In genomic region chr1:23177438-23178380, GRCh38 we compare ENCODE assay signal across 8 cellular contexts. TPM values are rescaled to one million over a fixed set of nuclear protein-coding genes. Genes with fewer than 3 reads are reported as not detected.
A peak's percentile ranks its signal among the peaks of the same experiment; 100 is the strongest.
DNase-seq lines count a peak whose midpoint lies in the region; ATAC-seq and TF ChIP-seq lines count a peak whose summit lies in the region.

No MANE protein-coding gene starts in this region.

- H3K9me3 ChIP-seq in A673 (ENCODE audit: low read depth, low read length, poor library complexity, severe bottlenecking) (no peaks in the 10 kb centered on the region), tibial artery (no peaks in the 10 kb centered on the region)

- ATAC-seq in GM18498 (IDR thresholded peaks at IDR 0.05; ENCODE audit: unreplicated experiment): peak; percentile 60
- ATAC-seq in HG03432 (IDR thresholded peaks at IDR 0.05; ENCODE audit: unreplicated experiment): peak; percentile 83

- H3K4me3 Mint-ChIP-seq in nephron progenitor cell: peak overlapping the region; percentile 85

- H3K9me3 Mint-ChIP-seq in nephron progenitor cell: no peaks in the 10 kb centered on the region

- peaks cover 61% of the 10 kb centered on the region for H3K27me3 Mint-ChIP-seq in nephron progenitor cell (ENCODE audit: low read depth, poor library complexity)

- DNase-seq in A673 (ENCODE audit: low spot score) (peak; percentile 78), RKO (ENCODE audit: low spot score) (peak; percentile 55), foreskin fibroblast (peak; percentile 64 to 84), nephron progenitor cell (peak; percentile 85), tibial artery (peak; percentile 60 to 84)
- DNase-seq in activated gamma-delta T cell treated with anti-CD3 and anti-CD28 coated beads, Interleukin-2, amount 50 U/mL, for 16 hours (ENCODE audit: low read depth): peak; percentile 29

- H3K36me3 Mint-ChIP-seq in nephron progenitor cell (ENCODE audit: low read depth): no peaks in the 10 kb centered on the region

- H3K36me3 ChIP-seq in A673 (ENCODE audit: insufficient read depth, low read length, poor library complexity, severe bottlenecking) (no peaks in the 10 kb centered on the region), tibial artery (no peaks in the 10 kb centered on the region)

- H3K27me3 ChIP-seq in A673 (replicated peaks; ENCODE audit: insufficient read depth, low read depth, low read length, poor library complexity) (no peaks in the 10 kb centered on the region), tibial artery (no peaks in the 10 kb centered on the region)

- POLR2A ChIA-PET in A673 (lab: Charles Lee; ENCODE audit: low non-redundant PET): no interaction called here

- peak overlapping the region; percentile 44 for H3K4me3 ChIP-seq in A673 (ENCODE audit: low read depth, low read length, poor library complexity, severe bottlenecking)
- H3K4me3 ChIP-seq in foreskin fibroblast (ENCODE audit: low read depth in 1 of 2, low read length in 2 of 2): peak overlapping the region; percentile 53 to 63
- H3K4me3 ChIP-seq in tibial artery: peak overlapping the region; percentile 64 to 76

- BruUV-seq in A673 (replicated peaks; lab: Mats Ljungman, UMichigan): no TSS peak

- no peak overlapping the region for H3K27ac Mint-ChIP-seq in nephron progenitor cell

- TF ChIP-seq CTCF in A673 (conservative IDR thresholded peaks at IDR 0.05; ENCODE audit: low read depth, low read length) (no peak), foreskin fibroblast (IDR thresholded peaks at IDR 0.05; ENCODE audit: low read depth, low read length) (no peak), nephron progenitor cell (IDR thresholded peaks at IDR 0.05) (no peak), tibial artery (IDR thresholded peaks at IDR 0.05) (peak; percentile 37 to 57)

- CTCF ChIA-PET in A673 (lab: Charles Lee): interaction anchor here (1.3 kb wide), 1 partner anchor 79 kb away, joined by 3 read pairs; no protein-coding TSS in a partner anchor

- peaks cover 18% of the 10 kb centered on the region for H3K4me1 Mint-ChIP-seq in nephron progenitor cell

- intact Hi-C loops in A673 (cut with micrococcal nuclease; ENCODE audit: unreplicated experiment): no loop called here
- intact Hi-C loops in tibial artery (cut with DNase I; ENCODE audit: low total_unique reads): no loop called here

- H3K4me1 ChIP-seq in A673 (ENCODE audit: insufficient read depth, low read length, poor library complexity, severe bottlenecking) (no peaks in the 10 kb centered on the region), tibial artery (peaks cover 0 to 21% (median 10%) of the 10 kb centered on the region in 4 donors)

- no peak overlapping the region for H3K27ac ChIP-seq in A673 (ENCODE audit: low read depth, low read length, poor library complexity, severe bottlenecking)
- peak overlapping the region; percentile 87 to 89 for H3K27ac ChIP-seq in tibial artery

RNA-seq across cellular contexts. Expression of gene LUZP1, which starts 9.1 kb away (rescaled TPM):
- 32.6 and 34.9 TPM in 2 replicates for total RNA-seq in A673 (2021)

RNA-seq across cellular contexts. Expression of gene HTR1D, which starts 39.6 kb away (rescaled TPM):
- total RNA-seq in A673 (2021): 0.13 and 0.20 TPM in 2 replicates

Comparison
In these comparisons a context has a peak if more than half of its experiments do, and no peak if none do; other contexts are left out.
1. DNase-seq: peak in every context shown above with its lines; median percentile 85 in nephron progenitor cell; 78 in A673; 74 in foreskin fibroblast; 72 in tibial artery; 55 in RKO; 29 in activated gamma-delta T cell treated with anti-CD3 and anti-CD28 coated beads, Interleukin-2, amount 50 U/mL, for 16 hours.
2. CTCF ChIP-seq: peak in tibial artery (2 of 2); none in A673 (single experiment), foreskin fibroblast (single experiment) and nephron progenitor cell (single experiment).
3. Peak in every context shown above with its lines, with median percentiles within 50 percentile points of each other: H3K4me3 ChIP-seq.